ENCODE assay signal across 1 cellular context in the genomic region with DNA sequence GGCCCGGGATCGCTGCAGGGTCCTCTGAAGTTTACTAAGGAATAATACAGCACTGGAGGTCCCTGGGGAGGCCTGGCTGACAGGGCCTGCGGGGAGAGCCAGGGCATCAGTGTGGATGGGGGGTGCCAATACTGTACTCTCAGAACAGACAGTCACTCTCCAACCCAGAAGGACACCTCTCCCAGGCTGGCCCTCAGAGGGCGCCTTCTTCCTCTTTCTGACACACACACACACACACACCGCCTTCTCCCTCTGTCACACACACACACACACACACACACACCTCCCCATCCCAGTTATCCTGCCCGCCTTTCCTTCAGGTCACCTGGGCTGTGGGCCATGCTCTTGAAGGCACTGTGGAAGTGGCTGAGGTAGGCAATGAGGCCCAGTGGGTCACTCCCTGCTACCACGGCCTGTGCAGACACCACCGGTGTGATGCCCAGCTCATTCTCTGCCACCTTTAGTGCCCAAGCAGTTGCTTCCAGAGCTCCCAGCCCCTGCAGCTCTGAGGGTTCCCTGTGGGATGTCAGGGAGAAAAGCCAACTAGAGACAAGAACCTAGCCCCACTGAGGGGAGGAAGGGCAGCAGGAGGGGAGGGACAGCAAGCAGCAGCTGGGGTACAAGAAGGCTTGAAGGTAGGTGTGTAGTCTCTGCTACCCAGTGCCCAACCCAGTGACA.
TF ChIP-seq lines count a peak whose summit lies in the region.

No MANE protein-coding gene starts in this region.

TF ChIP-seq in GM23338, 12 proteins besides CTCF, POLR2A, EP300 and RAD21 (continued from another document):
- TF ChIP-seq, protein P1, sequence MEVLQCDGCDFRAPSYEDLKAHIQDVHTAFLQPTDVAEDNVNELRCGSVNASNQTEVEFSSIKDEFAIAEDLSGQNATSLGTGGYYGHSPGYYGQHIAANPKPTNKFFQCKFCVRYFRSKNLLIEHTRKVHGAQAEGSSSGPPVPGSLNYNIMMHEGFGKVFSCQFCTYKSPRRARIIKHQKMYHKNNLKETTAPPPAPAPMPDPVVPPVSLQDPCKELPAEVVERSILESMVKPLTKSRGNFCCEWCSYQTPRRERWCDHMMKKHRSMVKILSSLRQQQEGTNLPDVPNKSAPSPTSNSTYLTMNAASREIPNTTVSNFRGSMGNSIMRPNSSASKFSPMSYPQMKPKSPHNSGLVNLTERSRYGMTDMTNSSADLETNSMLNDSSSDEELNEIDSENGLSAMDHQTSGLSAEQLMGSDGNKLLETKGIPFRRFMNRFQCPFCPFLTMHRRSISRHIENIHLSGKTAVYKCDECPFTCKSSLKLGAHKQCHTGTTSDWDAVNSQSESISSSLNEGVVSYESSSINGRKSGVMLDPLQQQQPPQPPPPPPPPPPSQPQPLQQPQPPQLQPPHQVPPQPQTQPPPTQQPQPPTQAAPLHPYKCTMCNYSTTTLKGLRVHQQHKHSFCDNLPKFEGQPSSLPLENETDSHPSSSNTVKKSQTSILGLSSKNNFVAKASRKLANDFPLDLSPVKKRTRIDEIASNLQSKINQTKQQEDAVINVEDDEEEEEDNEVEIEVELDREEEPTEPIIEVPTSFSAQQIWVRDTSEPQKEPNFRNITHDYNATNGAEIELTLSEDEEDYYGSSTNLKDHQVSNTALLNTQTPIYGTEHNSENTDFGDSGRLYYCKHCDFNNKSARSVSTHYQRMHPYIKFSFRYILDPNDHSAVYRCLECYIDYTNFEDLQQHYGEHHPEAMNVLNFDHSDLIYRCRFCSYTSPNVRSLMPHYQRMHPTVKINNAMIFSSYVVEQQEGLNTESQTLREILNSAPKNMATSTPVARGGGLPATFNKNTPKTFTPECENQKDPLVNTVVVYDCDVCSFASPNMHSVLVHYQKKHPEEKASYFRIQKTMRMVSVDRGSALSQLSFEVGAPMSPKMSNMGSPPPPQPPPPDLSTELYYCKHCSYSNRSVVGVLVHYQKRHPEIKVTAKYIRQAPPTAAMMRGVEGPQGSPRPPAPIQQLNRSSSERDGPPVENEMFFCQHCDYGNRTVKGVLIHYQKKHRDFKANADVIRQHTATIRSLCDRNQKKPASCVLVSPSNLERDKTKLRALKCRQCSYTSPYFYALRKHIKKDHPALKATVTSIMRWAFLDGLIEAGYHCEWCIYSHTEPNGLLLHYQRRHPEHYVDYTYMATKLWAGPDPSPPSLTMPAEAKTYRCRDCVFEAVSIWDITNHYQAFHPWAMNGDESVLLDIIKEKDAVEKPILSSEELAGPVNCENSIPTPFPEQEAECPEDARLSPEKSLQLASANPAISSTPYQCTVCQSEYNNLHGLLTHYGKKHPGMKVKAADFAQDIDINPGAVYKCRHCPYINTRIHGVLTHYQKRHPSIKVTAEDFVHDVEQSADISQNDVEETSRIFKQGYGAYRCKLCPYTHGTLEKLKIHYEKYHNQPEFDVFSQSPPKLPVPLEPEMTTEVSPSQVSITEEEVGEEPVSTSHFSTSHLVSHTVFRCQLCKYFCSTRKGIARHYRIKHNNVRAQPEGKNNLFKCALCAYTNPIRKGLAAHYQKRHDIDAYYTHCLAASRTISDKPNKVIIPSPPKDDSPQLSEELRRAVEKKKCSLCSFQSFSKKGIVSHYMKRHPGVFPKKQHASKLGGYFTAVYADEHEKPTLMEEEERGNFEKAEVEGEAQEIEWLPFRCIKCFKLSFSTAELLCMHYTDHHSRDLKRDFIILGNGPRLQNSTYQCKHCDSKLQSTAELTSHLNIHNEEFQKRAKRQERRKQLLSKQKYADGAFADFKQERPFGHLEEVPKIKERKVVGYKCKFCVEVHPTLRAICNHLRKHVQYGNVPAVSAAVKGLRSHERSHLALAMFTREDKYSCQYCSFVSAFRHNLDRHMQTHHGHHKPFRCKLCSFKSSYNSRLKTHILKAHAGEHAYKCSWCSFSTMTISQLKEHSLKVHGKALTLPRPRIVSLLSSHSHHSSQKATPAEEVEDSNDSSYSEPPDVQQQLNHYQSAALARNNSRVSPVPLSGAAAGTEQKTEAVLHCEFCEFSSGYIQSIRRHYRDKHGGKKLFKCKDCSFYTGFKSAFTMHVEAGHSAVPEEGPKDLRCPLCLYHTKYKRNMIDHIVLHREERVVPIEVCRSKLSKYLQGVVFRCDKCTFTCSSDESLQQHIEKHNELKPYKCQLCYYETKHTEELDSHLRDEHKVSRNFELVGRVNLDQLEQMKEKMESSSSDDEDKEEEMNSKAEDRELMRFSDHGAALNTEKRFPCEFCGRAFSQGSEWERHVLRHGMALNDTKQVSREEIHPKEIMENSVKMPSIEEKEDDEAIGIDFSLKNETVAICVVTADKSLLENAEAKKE (CRISPR knock-in tag; IDR thresholded peaks at IDR 0.05), result no peak
- TF ChIP-seq EZH2 (IDR thresholded peaks at IDR 0.05; ENCODE audit: low read depth, unreplicated experiment) (no peak), ZNF114 (CRISPR knock-in tag; IDR thresholded peaks at IDR 0.05) (no peak), ZNF331 (CRISPR knock-in tag; IDR thresholded peaks at IDR 0.05; ENCODE audit: low read depth) (no peak), STAT1 (IDR thresholded peaks at IDR 0.05; ENCODE audit: unreplicated experiment) (no peak), POLR2AphosphoS5 (IDR thresholded peaks at IDR 0.05; ENCODE audit: low read depth) (no peak), NANOG (IDR thresholded peaks at IDR 0.05; ENCODE audit: borderline replicate concordance) (no peak), JUNB (IDR thresholded peaks at IDR 0.05; ENCODE audit: unreplicated experiment) (no peak)
- TF ChIP-seq, protein P2, sequence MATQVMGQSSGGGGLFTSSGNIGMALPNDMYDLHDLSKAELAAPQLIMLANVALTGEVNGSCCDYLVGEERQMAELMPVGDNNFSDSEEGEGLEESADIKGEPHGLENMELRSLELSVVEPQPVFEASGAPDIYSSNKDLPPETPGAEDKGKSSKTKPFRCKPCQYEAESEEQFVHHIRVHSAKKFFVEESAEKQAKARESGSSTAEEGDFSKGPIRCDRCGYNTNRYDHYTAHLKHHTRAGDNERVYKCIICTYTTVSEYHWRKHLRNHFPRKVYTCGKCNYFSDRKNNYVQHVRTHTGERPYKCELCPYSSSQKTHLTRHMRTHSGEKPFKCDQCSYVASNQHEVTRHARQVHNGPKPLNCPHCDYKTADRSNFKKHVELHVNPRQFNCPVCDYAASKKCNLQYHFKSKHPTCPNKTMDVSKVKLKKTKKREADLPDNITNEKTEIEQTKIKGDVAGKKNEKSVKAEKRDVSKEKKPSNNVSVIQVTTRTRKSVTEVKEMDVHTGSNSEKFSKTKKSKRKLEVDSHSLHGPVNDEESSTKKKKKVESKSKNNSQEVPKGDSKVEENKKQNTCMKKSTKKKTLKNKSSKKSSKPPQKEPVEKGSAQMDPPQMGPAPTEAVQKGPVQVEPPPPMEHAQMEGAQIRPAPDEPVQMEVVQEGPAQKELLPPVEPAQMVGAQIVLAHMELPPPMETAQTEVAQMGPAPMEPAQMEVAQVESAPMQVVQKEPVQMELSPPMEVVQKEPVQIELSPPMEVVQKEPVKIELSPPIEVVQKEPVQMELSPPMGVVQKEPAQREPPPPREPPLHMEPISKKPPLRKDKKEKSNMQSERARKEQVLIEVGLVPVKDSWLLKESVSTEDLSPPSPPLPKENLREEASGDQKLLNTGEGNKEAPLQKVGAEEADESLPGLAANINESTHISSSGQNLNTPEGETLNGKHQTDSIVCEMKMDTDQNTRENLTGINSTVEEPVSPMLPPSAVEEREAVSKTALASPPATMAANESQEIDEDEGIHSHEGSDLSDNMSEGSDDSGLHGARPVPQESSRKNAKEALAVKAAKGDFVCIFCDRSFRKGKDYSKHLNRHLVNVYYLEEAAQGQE (IDR thresholded peaks at IDR 0.05; ENCODE audit: unreplicated experiment), result no peak
